Comparison of ENCODE assay signal across 14 cellular contexts in genomic region chr6:39929733-39930461, GRCh38. TPM values are rescaled to one million over a fixed set of nuclear protein-coding genes. Genes with fewer than 3 reads are reported as not detected.
DNase-seq lines count a peak whose midpoint lies in the region; ATAC-seq lines count a peak whose summit lies in the region.
"Had no signal": no experiment of that assay in that cellular context is flagged by ENCODE, and none has a peak within 500 bp of the region (broad histone marks: within the 10 kb centered on the region; RNA-seq: fewer than 3 reads in every experiment).

No MANE protein-coding gene starts in this region.

- H3K4me1 ChIP-seq in adipocyte (ENCODE audit: control insufficient read depth, insufficient read depth, low read length): peaks cover 73% of the 10 kb centered on the region

- ATAC-seq in GM18519 (IDR thresholded peaks at IDR 0.05; ENCODE audit: low FRiP score, unreplicated experiment): no peak
- no peak for ATAC-seq in sciatic nerve
- ATAC-seq: activated naive CD8-positive, alpha-beta T cell treated with anti-CD3 and anti-CD28 coated beads, Interleukin-2, amount 50 U/mL, for 24 hours had no signal

- H3K9ac ChIP-seq in adipocyte (ENCODE audit: low read length): peak overlapping the region; percentile 25

- peak; percentile 83 for DNase-seq in EH (ENCODE audit: low read depth)
- DNase-seq in adipocyte (ENCODE audit: low read depth): peak; percentile 54
- peak; percentile 74 for DNase-seq in hepatic stellate cell (ENCODE audit: low spot score)
- peak; percentile 17 for DNase-seq in smooth muscle cell of the brain vasculature (ENCODE audit: low read depth, low spot score)
- DNase-seq in HK-2 (ENCODE audit: unreplicated experiment): no peak
- no peak for DNase-seq in COLO829 (ENCODE audit: low spot score)
- DNase-seq in sciatic nerve (ENCODE audit: low spot score): no peak
- DNase-seq: activated CD8-positive, alpha-beta memory T cell treated with anti-CD3 and anti-CD28 coated beads, Interleukin-2, amount 50 U/mL, for 4 hours; activated naive CD8-positive, alpha-beta T cell treated with anti-CD3 and anti-CD28 coated beads, Interleukin-2, amount 50 U/mL, for 24 hours; GDM1; hippocampal formation; NCI-H2081 treated with DMSO at 0.1 percent for 48 hours; ovary had no signal

- intact Hi-C loops in sciatic nerve (cut with DNase I): no loop called here

- peaks cover 16% of the 10 kb centered on the region for H3K36me3 ChIP-seq in adipocyte (ENCODE audit: control insufficient read depth, insufficient read depth, low read length, severe bottlenecking)
- H3K36me3 ChIP-seq: ovary had no signal

- peak overlapping the region; percentile 94 for H3K4me3 ChIP-seq in adipocyte (ENCODE audit: low read length)
- H3K4me3 ChIP-seq: ovary had no signal

- H3K27me3 ChIP-seq in adipocyte (replicated peaks; ENCODE audit: control insufficient read depth, insufficient read depth, low read length): no peaks in the 10 kb centered on the region
- H3K27me3 ChIP-seq: ovary had no signal

- no peaks in the 10 kb centered on the region for H3K9me3 ChIP-seq in adipocyte (ENCODE audit: control insufficient read depth, low read length)
- H3K9me3 ChIP-seq: ovary had no signal

RNA-seq across cellular contexts. Expression of gene MOCS1, which starts 4.4 kb away (rescaled TPM):
- total RNA-seq in sciatic nerve: 37.3 TPM

Comparison
In these comparisons a context has a peak if more than half of its experiments do, and no peak if none do; other contexts are left out.
1. DNase-seq: peak in EH (single experiment), adipocyte (single experiment), hepatic stellate cell (single experiment) and smooth muscle cell of the brain vasculature (single experiment); none in HK-2 (single experiment), COLO829 (single experiment) and sciatic nerve (single experiment).